ENCODE assay signal across 20 cellular contexts in the genomic region with DNA sequence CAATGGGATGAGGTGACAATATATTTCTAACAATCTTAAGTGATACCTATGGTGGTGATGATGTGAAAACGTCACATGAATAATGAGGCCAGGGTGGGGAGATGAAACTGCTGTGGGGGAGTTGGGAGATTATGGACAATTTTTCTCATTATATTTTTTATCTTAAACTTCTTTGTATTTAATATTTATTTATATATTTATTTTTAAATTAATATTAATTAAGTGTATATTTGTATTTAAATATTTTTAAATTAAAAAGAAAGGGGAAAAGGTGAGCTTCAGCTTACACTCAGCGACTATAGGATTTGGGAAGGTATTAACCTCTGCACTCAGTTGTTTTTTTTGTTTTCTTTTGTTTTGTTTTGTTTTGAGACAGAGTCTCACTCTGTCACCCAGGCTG.
A peak's percentile ranks its signal among the peaks of the same experiment; 100 is the strongest.
DNase-seq lines count a peak whose midpoint lies in the region; ATAC-seq, FAIRE-seq and TF ChIP-seq lines count a peak whose summit lies in the region.
"Had no signal": no experiment of that assay in that cellular context is flagged by ENCODE, and none has a peak within 500 bp of the region (broad histone marks: within the 10 kb centered on the region; RNA-seq: fewer than 3 reads in every experiment).

No MANE protein-coding gene starts in this region.

- TF ChIP-seq POLR2A in sigmoid colon (IDR thresholded peaks at IDR 0.05) = no peak
- no peak for TF ChIP-seq POLR2A in thyroid gland (IDR thresholded peaks at IDR 0.05)

- no peak for ATAC-seq in HG03280 (IDR thresholded peaks at IDR 0.05; ENCODE audit: unreplicated experiment)
- ATAC-seq: CD8-positive, alpha-beta T cell had no signal

- 95 to 96% methylated on average over 2 of the region's 2 CpGs for WGBS in sigmoid colon, 2 donors
- WGBS in thyroid gland, 2 donors = 95 to 96% methylated on average over 2 of the region's 2 CpGs

- intact Hi-C loops in sigmoid colon (cut with DNase I) (no loop called here), thyroid gland (cut with DNase I) (no loop called here)

- no peak overlapping the region for H3K27ac ChIP-seq in sigmoid colon
- H3K27ac ChIP-seq in thyroid gland = peak overlapping the region in 2 of 3 donors; percentile 92 to 94
- H3K27ac ChIP-seq: 22Rv1 had no signal

- peaks cover 0 to 4% (median 0%) of the 10 kb centered on the region in 4 donors for H3K9me3 ChIP-seq in sigmoid colon
- H3K9me3 ChIP-seq in thyroid gland = no peaks in the 10 kb centered on the region
- H3K9me3 ChIP-seq: BE2C had no signal

- peak; percentile 2 for DNase-seq in sigmoid colon
- DNase-seq in thyroid gland = no peak
- DNase-seq in inferior parietal cortex (ENCODE audit: extremely low spot score) = no peak
- DNase-seq: ACHN; BE2C; C1 segment of cervical spinal cord; Caco-2; Calu3; CD4-positive, CD25-positive, alpha-beta regulatory T cell; CD8-positive, alpha-beta T cell; DMS79 treated with DMSO at 0.1 percent for 48 hours; GF-D8 had no signal

- H3K27me3 ChIP-seq in sigmoid colon (no peaks in the 10 kb centered on the region), thyroid gland (no peaks in the 10 kb centered on the region)
- H3K27me3 ChIP-seq: BE2C, BLaER1 had no signal

- H3K4me1 ChIP-seq in sigmoid colon = peaks cover 0 to 22% (median 18%) of the 10 kb centered on the region in 4 donors
- peaks cover 31 to 42% of the 10 kb centered on the region in 2 donors for H3K4me1 ChIP-seq in thyroid gland

- H3K4me3 ChIP-seq in sigmoid colon (no peak overlapping the region), thyroid gland (replicated peaks in 1 of 3) (no peak overlapping the region)
- H3K4me3 ChIP-seq: BLaER1 had no signal

- no peak for TF ChIP-seq EP300 in sigmoid colon (IDR thresholded peaks at IDR 0.05)

- no peak for TF ChIP-seq CTCF in sigmoid colon (IDR thresholded peaks at IDR 0.05)
- TF ChIP-seq CTCF in thyroid gland (IDR thresholded peaks at IDR 0.05) = no peak

- FAIRE-seq in A204.1 (lab: Jason Lieb, UNC) = peak; percentile 52
- FAIRE-seq: D721Med, G401.6, GM12891, GM19239 had no signal

- H3K36me3 ChIP-seq in sigmoid colon (no peaks in the 10 kb centered on the region), thyroid gland (no peaks in the 10 kb centered on the region)
- H3K36me3 ChIP-seq: BE2C, BLaER1 had no signal

Comparison
In these comparisons a context has a peak if more than half of its experiments do, and no peak if none do; other contexts are left out.
1. H3K27ac ChIP-seq: peak in thyroid gland (2 of 3); none in sigmoid colon (0 of 4).